In genomic region chrX:15785176-15785735, GRCh38 we compare ENCODE assay signal across 16 cellular contexts.
"Had no signal": no experiment of that assay in that cellular context is flagged by ENCODE, and none has a peak within 500 bp of the region (broad histone marks: within the 10 kb centered on the region; RNA-seq: fewer than 3 reads in every experiment).

No MANE protein-coding gene starts in this region.

- H3K4me3 ChIP-seq: esophagus squamous epithelium, mucosa of descending colon, thyroid gland had no signal

- H3K27me3 ChIP-seq: esophagus squamous epithelium, thyroid gland had no signal

- ATAC-seq: activated CD4-positive, CD25-positive, alpha-beta regulatory T cell treated with anti-CD3 and anti-CD28 coated beads, Interleukin-2, amount 50 U/mL, for 24 hours; left lobe of liver; mucosa of descending colon; naive thymus-derived CD4-positive, alpha-beta T cell; stimulated activated naive B cell treated with anti-CD40 and anti-IgM and Interleukin-4, amounts not matched to agents 10 μg/mL and 1 μg/mL and 100 μg/mL, for 72 hours; T-cell had no signal

- DNase-seq: activated naive CD4-positive, alpha-beta T cell treated with anti-CD3 and anti-CD28 coated beads, Interleukin-2, amount 10 ng/mL, durations not matched to agents 7 days and 5 days; activated T-cell treated with anti-CD3 and anti-CD28 coated beads for 4 hours; amniotic stem cell; esophagus squamous epithelium; hippocampal formation; mucosa of descending colon; naive thymus-derived CD4-positive, alpha-beta T cell; posterior cingulate gyrus; stimulated activated CD4-positive, alpha-beta T cell treated with anti-CD3 and anti-CD28 coated beads, Interleukin-15, amount 100 ng/mL, for 24 hours; stimulated activated CD4-positive, alpha-beta T cell treated with anti-CD3 and anti-CD28 coated beads, Interleukin-4, amount 100 ng/mL, for 1 hour; stimulated activated naive B cell treated with anti-CD40 and anti-IgM and Interleukin-4, amounts not matched to agents 10 μg/mL and 1 μg/mL and 100 μg/mL, for 72 hours; T-cell; T-helper 9 cell; thyroid gland had no signal

- H3K27ac ChIP-seq: esophagus squamous epithelium, thyroid gland had no signal

- H3K9me3 ChIP-seq: esophagus squamous epithelium, mucosa of descending colon, thyroid gland had no signal
